23 cellular contexts compared by ENCODE assay signal in the genomic region with DNA sequence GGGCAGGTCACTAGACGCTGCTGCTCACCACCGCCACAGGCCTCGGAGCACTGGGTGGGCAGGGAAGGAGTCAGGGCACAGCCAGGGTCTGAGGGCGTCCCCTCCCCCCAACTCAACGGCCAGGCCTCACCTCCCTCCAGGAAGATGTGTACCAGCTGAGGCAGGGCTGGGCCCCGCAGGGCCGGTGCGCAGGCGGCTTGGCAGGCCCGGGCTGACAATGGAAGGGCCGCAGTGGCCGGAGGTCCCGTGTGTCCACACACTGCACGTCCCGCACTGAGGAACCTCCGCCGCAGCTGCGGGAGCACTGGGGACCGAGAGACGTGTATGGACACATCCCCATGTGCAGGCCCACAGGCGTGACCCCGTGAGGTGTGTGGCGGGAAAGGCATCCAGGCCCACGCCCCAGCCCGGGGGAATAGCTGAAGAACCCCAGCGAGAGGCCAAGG. TPM values are rescaled to one million over a fixed set of nuclear protein-coding genes. Genes with fewer than 3 reads are reported as not detected.
DNase-seq lines count a peak whose midpoint lies in the region; ATAC-seq and TF ChIP-seq lines count a peak whose summit lies in the region.
"Had no signal": no experiment of that assay in that cellular context is flagged by ENCODE, and none has a peak within 500 bp of the region (broad histone marks: within the 10 kb centered on the region; RNA-seq: fewer than 3 reads in every experiment).

No MANE protein-coding gene starts in this region.

- H3K9me3 Mint-ChIP-seq in endodermal cell (no peaks in the 10 kb centered on the region), progenitor cell of endocrine pancreas (ENCODE audit: low read depth) (no peaks in the 10 kb centered on the region)
- H3K9me3 Mint-ChIP-seq: activated CD8-positive, alpha-beta T cell treated with anti-CD3 and anti-CD28 coated beads for 36 hours; CD8-positive, alpha-beta T cell; memory B cell had no signal

- no peak for TF ChIP-seq CTCF in endodermal cell (conservative IDR thresholded peaks at IDR 0.05)
- no peak for TF ChIP-seq CTCF in progenitor cell of endocrine pancreas (IDR thresholded peaks at IDR 0.05; ENCODE audit: unreplicated experiment)

- H3K9ac ChIP-seq in BLaER1 (peak overlapping the region; percentile 87), endodermal cell (ENCODE audit: extremely low read depth, low read length, poor library complexity, severe bottlenecking) (no peak overlapping the region)
- peak overlapping the region; percentile 29 to 85 (median 71); a peak in 19 of 22 replicates for H3K9ac ChIP-seq in BLaER1 treated with 17β-estradiol and CSF1 and Interleukin-3, amounts not matched to agents 10 nM and 100 nM

- H3K4me1 Mint-ChIP-seq in endodermal cell (peaks cover 5% of the 10 kb centered on the region), progenitor cell of endocrine pancreas (ENCODE audit: low read depth) (no peaks in the 10 kb centered on the region)

- WGBS in endodermal cell (ENCODE audit: insufficient coverage in 1 of 2, insufficient read length in 1 of 2), 2 experiments, result 93 to 95% methylated on average over 18 to 26 of the region's 26 CpGs

- no peak overlapping the region for H3K4me3 Mint-ChIP-seq in endodermal cell
- H3K4me3 Mint-ChIP-seq in progenitor cell of endocrine pancreas (ENCODE audit: low read depth), result no peak overlapping the region
- H3K4me3 Mint-ChIP-seq: activated CD8-positive, alpha-beta T cell treated with anti-CD3 and anti-CD28 coated beads for 36 hours; memory B cell had no signal

- H3K4me2 ChIP-seq in BLaER1, result peak overlapping the region; percentile 87
- H3K4me2 ChIP-seq in BLaER1 treated with 17β-estradiol and CSF1 and Interleukin-3, amounts not matched to agents 10 nM and 100 nM, result peak overlapping the region; percentile 75 to 99 (median 94)

- peak overlapping the region; percentile 60 for H3K4me3 ChIP-seq in BLaER1
- H3K4me3 ChIP-seq in BLaER1 treated with 17β-estradiol and CSF1 and Interleukin-3, amounts not matched to agents 10 nM and 100 nM, result peak overlapping the region in 6 of 10 experiments; percentile 37 to 48 (median 44); a peak in 10 of 20 replicates
- H3K4me3 ChIP-seq in endodermal cell (ENCODE audit: low read length), result no peak overlapping the region
- H3K4me3 ChIP-seq: colonic mucosa, stomach, tibial nerve had no signal

- H3K27me3 Mint-ChIP-seq in endodermal cell (ENCODE audit: insufficient read depth), result no peaks in the 10 kb centered on the region
- H3K27me3 Mint-ChIP-seq in progenitor cell of endocrine pancreas, result no peaks in the 10 kb centered on the region
- H3K27me3 Mint-ChIP-seq: activated CD8-positive, alpha-beta T cell treated with anti-CD3 and anti-CD28 coated beads for 36 hours had no signal

- H3K27ac Mint-ChIP-seq in endodermal cell (no peak overlapping the region), progenitor cell of endocrine pancreas (peak overlapping the region; percentile 79)
- H3K27ac Mint-ChIP-seq: CD8-positive, alpha-beta T cell; memory B cell had no signal

- no peaks in the 10 kb centered on the region for H3K36me3 Mint-ChIP-seq in endodermal cell (ENCODE audit: low read depth)
- peaks cover 1% of the 10 kb centered on the region for H3K36me3 Mint-ChIP-seq in progenitor cell of endocrine pancreas (ENCODE audit: insufficient read depth)
- H3K36me3 Mint-ChIP-seq: CD8-positive, alpha-beta T cell; memory B cell had no signal

- ATAC-seq in GM19467 (IDR thresholded peaks at IDR 0.05; ENCODE audit: unreplicated experiment) (no peak), HG03342 (IDR thresholded peaks at IDR 0.05; ENCODE audit: unreplicated experiment) (no peak)
- ATAC-seq: activated CD8-positive, alpha-beta T cell treated with anti-CD3 and anti-CD28 coated beads for 36 hours; CD8-positive, alpha-beta T cell had no signal

- no peaks in the 10 kb centered on the region for H3K27me3 ChIP-seq in BLaER1
- H3K27me3 ChIP-seq in BLaER1 treated with 17β-estradiol and CSF1 and Interleukin-3, amounts not matched to agents 10 nM and 100 nM, result peaks cover 0 to 12% (median 0%) of the 10 kb centered on the region in 11 experiments; a peak in 2 of 22 replicates
- no peaks in the 10 kb centered on the region for H3K27me3 ChIP-seq in endodermal cell (ENCODE audit: control insufficient read depth, insufficient read depth, low read length, poor library complexity, severe bottlenecking)
- H3K27me3 ChIP-seq: colonic mucosa, stomach, tibial nerve had no signal

- H3K27ac ChIP-seq in BLaER1, result peak overlapping the region; percentile 98
- H3K27ac ChIP-seq in BLaER1 treated with 17β-estradiol and CSF1 and Interleukin-3, amounts not matched to agents 10 nM and 100 nM, result peak overlapping the region in 10 of 11 experiments; percentile 2 to 98 (median 89); a peak in 17 of 22 replicates
- peak overlapping the region; percentile 68 for H3K27ac ChIP-seq in endodermal cell (ENCODE audit: low read depth, low read length)
- H3K27ac ChIP-seq: colonic mucosa, stomach, tibial nerve had no signal

- H3K9me3 ChIP-seq in BLaER1 (no peaks in the 10 kb centered on the region), endodermal cell (ENCODE audit: control insufficient read depth, low read length) (no peaks in the 10 kb centered on the region)
- H3K9me3 ChIP-seq in BLaER1 treated with 17β-estradiol and CSF1 and Interleukin-3, amounts not matched to agents 10 nM and 100 nM (replicated peaks in 1 of 11), result no peaks in the 10 kb centered on the region
- H3K9me3 ChIP-seq: colonic mucosa, stomach, tibial nerve had no signal

- H4K20me1 ChIP-seq in BLaER1, result no peaks in the 10 kb centered on the region
- H4K20me1 ChIP-seq in BLaER1 treated with 17β-estradiol and CSF1 and Interleukin-3, amounts not matched to agents 10 nM and 100 nM, result no peaks in the 10 kb centered on the region

- H3K36me3 ChIP-seq in BLaER1 (no peaks in the 10 kb centered on the region), endodermal cell (ENCODE audit: control insufficient read depth, insufficient read depth, low read length) (no peaks in the 10 kb centered on the region)
- H3K36me3 ChIP-seq in BLaER1 treated with 17β-estradiol and CSF1 and Interleukin-3, amounts not matched to agents 10 nM and 100 nM, result no peaks in the 10 kb centered on the region
- H3K36me3 ChIP-seq: colonic mucosa, stomach, tibial nerve had no signal

- H3K4me1 ChIP-seq in BLaER1 (peaks cover 96% of the 10 kb centered on the region), endodermal cell (ENCODE audit: control insufficient read depth, insufficient read depth, low read length) (no peaks in the 10 kb centered on the region)
- H3K4me1 ChIP-seq in BLaER1 treated with 17β-estradiol and CSF1 and Interleukin-3, amounts not matched to agents 10 nM and 100 nM, result peaks cover 65 to 99% (median 91%) of the 10 kb centered on the region in 10 experiments
- H3K4me1 ChIP-seq: colonic mucosa had no signal

- DNase-seq in endodermal cell, result no peak
- DNase-seq in progenitor cell of endocrine pancreas (ENCODE audit: low spot score, unreplicated experiment), result no peak
- DNase-seq in stimulated activated CD4-positive, alpha-beta T cell treated with anti-CD3 and anti-CD28 coated beads, Interleukin-1b, Interleukin-23, amount 100 ng/mL, for 48 hours, result no peak
- DNase-seq: activated CD4-positive, CD25-positive, alpha-beta regulatory T cell; activated CD8-positive, alpha-beta T cell treated with anti-CD3 and anti-CD28 coated beads for 36 hours; activated gamma-delta T cell treated with Interleukin-2 at 50 U/mL for 16 hours; CD8-positive, alpha-beta T cell; colonic mucosa; islet precursor cell; NCI-H1105; NCI-H1930; NCI-H526 treated with DMSO at 0.1 percent for 48 hours; occipital lobe; stimulated activated CD4-positive, alpha-beta T cell treated with anti-CD3 and anti-CD28 coated beads, Interleukin-12 subunit alpha, Interleukin-12 subunit beta, amount 100 ng/mL, for 4 hours; stimulated activated CD4-positive, alpha-beta T cell treated with anti-CD3 and anti-CD28 coated beads, Interleukin-4, amount 100 ng/mL, for 4 hours; stomach; SW 1271 had no signal

RNA-seq across cellular contexts. Expression of a gene that starts 47.4 kb away (rescaled TPM):
- total RNA-seq in endodermal cell (10 to 100 TPM; 55.8 to 67.1 TPM), progenitor cell of endocrine pancreas (119 and 127 TPM in 2 replicates)
- polyA plus RNA-seq in endodermal cell (2013, experiment 1 of 2), result 58.8 TPM
- 53.4 TPM for polyA plus RNA-seq in endodermal cell (2013, experiment 2 of 2)
- total RNA-seq: CD8-positive, alpha-beta T cell had no signal
